Comparison of ENCODE assay signal across 1 cellular context in genomic region chr6:52516943-52517342, GRCh38.
TF ChIP-seq lines count a peak whose summit lies in the region.

No MANE protein-coding gene starts in this region.

TF ChIP-seq in K562, 482 proteins besides CTCF, POLR2A, EP300 and RAD21:
- TF ChIP-seq ADNP (tag; IDR thresholded peaks at IDR 0.05) (peak; percentile 67; the same call in 1 of the 2 replicates), KDM1A (IDR thresholded peaks at IDR 0.05) (peak; percentile 58 to 76), PTRF (tag; IDR thresholded peaks at IDR 0.05) (no peak), RBM25 (IDR thresholded peaks at IDR 0.05; ENCODE audit: low read depth, low read length, severe bottlenecking) (peak; percentile 91), POLR2G (IDR thresholded peaks at IDR 0.05; ENCODE audit: low read depth, low read length) (no peak), SMARCA5 (IDR thresholded peaks at IDR 0.05) (peak; percentile 78), RCOR1 (IDR thresholded peaks at IDR 0.05; ENCODE audit: borderline replicate concordance in 1 of 2, low read depth in 2 of 2, low read length in 2 of 2) (peak in 1 of 2 experiments; percentile 58; a peak in 1 of 4 replicates), BCOR (IDR thresholded peaks at IDR 0.05) (peak; percentile 82), CBX3 (IDR thresholded peaks at IDR 0.05; ENCODE audit: borderline replicate concordance in 1 of 2, low read length in 2 of 2) (0 out of 3 replicates have a peak, but pooled peaks of 1 of the 2 experiments have one; percentile 32), HDAC2 (IDR thresholded peaks at IDR 0.05) (peak; percentile 13; the same call in 1 of the 2 replicates), DNMT1 (IDR thresholded peaks at IDR 0.05) (no peak)
